In genomic region chr12:113476093-113476986, GRCh38 we compare ENCODE assay signal across 25 cellular contexts. TPM values are rescaled to one million over a fixed set of nuclear protein-coding genes. Genes with fewer than 3 reads are reported as not detected.
A peak's percentile ranks its signal among the peaks of the same experiment; 100 is the strongest.
DNase-seq lines count a peak whose midpoint lies in the region; ATAC-seq and TF ChIP-seq lines count a peak whose summit lies in the region.
"Had no signal": no experiment of that assay in that cellular context is flagged by ENCODE, and none has a peak within 500 bp of the region (broad histone marks: within the 10 kb centered on the region; RNA-seq: fewer than 3 reads in every experiment).

No MANE protein-coding gene starts in this region.

- peaks cover 3% of the 10 kb centered on the region for H3K36me3 Mint-ChIP-seq in activated CD8-positive, alpha-beta memory T cell treated with anti-CD3 and anti-CD28 coated beads, Interleukin-2, amount 10 ng/mL, durations not matched to agents 7 days and 5 days
- no peaks in the 10 kb centered on the region for H3K36me3 Mint-ChIP-seq in glutamatergic neuron (ENCODE audit: unreplicated experiment)
- H3K36me3 Mint-ChIP-seq in stimulated activated memory B cell treated with anti-CD40 and anti-IgM and Interleukin-4, amounts not matched to agents 10 μg/mL and 1 μg/mL and 100 μg/mL, for 72 hours = no peaks in the 10 kb centered on the region

- H3K36me3 ChIP-seq in ascending aorta = no peaks in the 10 kb centered on the region
- H3K36me3 ChIP-seq: adrenal gland, BLaER1, breast epithelium, MG63, uterus had no signal

- no peak overlapping the region for H3K4me3 ChIP-seq in ascending aorta
- H3K4me3 ChIP-seq: adrenal gland, BLaER1, breast epithelium, MG63, SK-N-MC, uterus had no signal

- H3K4me1 Mint-ChIP-seq in activated CD8-positive, alpha-beta memory T cell treated with anti-CD3 and anti-CD28 coated beads, Interleukin-2, amount 10 ng/mL, durations not matched to agents 7 days and 5 days = peaks cover 19% of the 10 kb centered on the region
- H3K4me1 Mint-ChIP-seq in glutamatergic neuron (ENCODE audit: low read depth, unreplicated experiment) = peaks cover 25% of the 10 kb centered on the region
- H3K4me1 Mint-ChIP-seq in stimulated activated memory B cell treated with anti-CD40 and anti-IgM and Interleukin-4, amounts not matched to agents 10 μg/mL and 1 μg/mL and 100 μg/mL, for 72 hours = peaks cover 13% of the 10 kb centered on the region

- no peak for ATAC-seq in activated CD8-positive, alpha-beta memory T cell treated with anti-CD3 and anti-CD28 coated beads, Interleukin-2, amount 10 ng/mL, durations not matched to agents 7 days and 5 days
- ATAC-seq in stimulated activated memory B cell treated with anti-CD40 and anti-IgM and Interleukin-4, amounts not matched to agents 10 μg/mL and 1 μg/mL and 100 μg/mL, for 72 hours = peak; percentile 16
- no peak for ATAC-seq in HG02678 (IDR thresholded peaks at IDR 0.05; ENCODE audit: unreplicated experiment)

- H3K4me1 ChIP-seq in ascending aorta = no peaks in the 10 kb centered on the region
- H3K4me1 ChIP-seq: adrenal gland, BLaER1, breast epithelium had no signal

- peaks cover 8% of the 10 kb centered on the region for H3K27me3 ChIP-seq in ascending aorta

- H3K4me3 Mint-ChIP-seq in activated CD8-positive, alpha-beta memory T cell treated with anti-CD3 and anti-CD28 coated beads, Interleukin-2, amount 10 ng/mL, durations not matched to agents 7 days and 5 days = no peak overlapping the region
- H3K4me3 Mint-ChIP-seq in glutamatergic neuron (ENCODE audit: unreplicated experiment) = peak overlapping the region; percentile 73
- H3K4me3 Mint-ChIP-seq in stimulated activated memory B cell treated with anti-CD40 and anti-IgM and Interleukin-4, amounts not matched to agents 10 μg/mL and 1 μg/mL and 100 μg/mL, for 72 hours = no peak overlapping the region
- H3K4me3 Mint-ChIP-seq: activated CD4-positive, alpha-beta memory T cell treated with anti-CD3 and anti-CD28 coated beads, Interleukin-2, amount 10 ng/mL, durations not matched to agents 7 days and 5 days; nephron had no signal

- H3K27ac Mint-ChIP-seq in activated CD8-positive, alpha-beta memory T cell treated with anti-CD3 and anti-CD28 coated beads, Interleukin-2, amount 10 ng/mL, durations not matched to agents 7 days and 5 days = no peak overlapping the region
- H3K27ac Mint-ChIP-seq in glutamatergic neuron (ENCODE audit: unreplicated experiment) = no peak overlapping the region
- no peak overlapping the region for H3K27ac Mint-ChIP-seq in stimulated activated memory B cell treated with anti-CD40 and anti-IgM and Interleukin-4, amounts not matched to agents 10 μg/mL and 1 μg/mL and 100 μg/mL, for 72 hours
- H3K27ac Mint-ChIP-seq: activated CD4-positive, alpha-beta memory T cell treated with anti-CD3 and anti-CD28 coated beads, Interleukin-2, amount 10 ng/mL, durations not matched to agents 7 days and 5 days; nephron; progenitor cell of endocrine pancreas had no signal

- DNase-seq in activated CD8-positive, alpha-beta memory T cell treated with anti-CD3 and anti-CD28 coated beads, Interleukin-2, amount 50 U/mL, for 48 hours = peak; percentile 46
- DNase-seq in activated CD8-positive, alpha-beta memory T cell treated with anti-CD3 and anti-CD28 coated beads, Interleukin-2, amount 10 ng/mL, durations not matched to agents 7 days and 5 days = no peak
- DNase-seq in NCI-H69 (lab: John Stamatoyannopoulos, UW) (peak; percentile 94), glutamatergic neuron (peak; percentile 34), GM13976 (ENCODE audit: low spot score) (no peak), ascending aorta (ENCODE audit: low spot score in 2 of 2) (no peak)
- DNase-seq: ACHN; activated CD4-positive, alpha-beta memory T cell treated with anti-CD3 and anti-CD28 coated beads, Interleukin-2, amount 10 ng/mL, durations not matched to agents 7 days and 5 days; activated naive CD4-positive, alpha-beta T cell; activated T-cell treated with anti-CD3 and anti-CD28 coated beads, Interleukin-2, amount 50 U/mL, for 1 hour; adrenal gland; cortex of kidney; GOT3; MG63; NCI-H1694 treated with DMSO at 0.1 percent for 48 hours; uterus had no signal

- CTCF ChIA-PET in activated CD8-positive, alpha-beta memory T cell treated with anti-CD3 and anti-CD28 coated beads, Interleukin-2, amount 10 ng/mL, durations not matched to agents 7 days and 5 days (lab: Charles Lee) = no interaction called here

- intact Hi-C loops in ascending aorta (cut with DNase I) = no loop called here

- in situ Hi-C loops in GM13976 (cut with MboI; ENCODE audit: low sequenced_read_pairs, unreplicated experiment) = no loop called here

- H3K9me3 Mint-ChIP-seq in activated CD8-positive, alpha-beta memory T cell treated with anti-CD3 and anti-CD28 coated beads, Interleukin-2, amount 10 ng/mL, durations not matched to agents 7 days and 5 days (ENCODE audit: low read depth) = peaks cover 3% of the 10 kb centered on the region
- H3K9me3 Mint-ChIP-seq in glutamatergic neuron (ENCODE audit: unreplicated experiment) = peaks cover 22% of the 10 kb centered on the region
- H3K9me3 Mint-ChIP-seq in stimulated activated memory B cell treated with anti-CD40 and anti-IgM and Interleukin-4, amounts not matched to agents 10 μg/mL and 1 μg/mL and 100 μg/mL, for 72 hours = peaks cover 3% of the 10 kb centered on the region

- TF ChIP-seq CTCF in glutamatergic neuron (IDR thresholded peaks at IDR 0.05; ENCODE audit: partially characterized antibody, unreplicated experiment) = no peak
- TF ChIP-seq CTCF in GM13976 (IDR thresholded peaks at IDR 0.05; ENCODE audit: borderline replicate concordance, control extremely low read depth, extremely low read depth, insufficient read depth, missing control alignments) = no peak
- no peak for TF ChIP-seq CTCF in ascending aorta (IDR thresholded peaks at IDR 0.05)

- no peaks in the 10 kb centered on the region for H3K9me3 ChIP-seq in ascending aorta
- H3K9me3 ChIP-seq: adrenal gland, breast epithelium, uterus had no signal

- H3K27ac ChIP-seq in ascending aorta = no peak overlapping the region
- H3K27ac ChIP-seq: adrenal gland, BLaER1, breast epithelium, SK-N-MC, uterus had no signal

- H3K27me3 Mint-ChIP-seq in activated CD8-positive, alpha-beta memory T cell treated with anti-CD3 and anti-CD28 coated beads, Interleukin-2, amount 10 ng/mL, durations not matched to agents 7 days and 5 days = peaks cover 88% of the 10 kb centered on the region
- peaks cover 55% of the 10 kb centered on the region for H3K27me3 Mint-ChIP-seq in glutamatergic neuron (ENCODE audit: unreplicated experiment)
- peaks cover 94% of the 10 kb centered on the region for H3K27me3 Mint-ChIP-seq in stimulated activated memory B cell treated with anti-CD40 and anti-IgM and Interleukin-4, amounts not matched to agents 10 μg/mL and 1 μg/mL and 100 μg/mL, for 72 hours

RNA-seq across cellular contexts. Expression of gene LHX5, which starts 4.7 kb away (rescaled TPM):
- total RNA-seq in activated CD8-positive, alpha-beta memory T cell treated with anti-CD3 and anti-CD28 coated beads, Interleukin-2, amount 10 ng/mL, durations not matched to agents 7 days and 5 days = not detected
- 3.1 TPM for total RNA-seq in glutamatergic neuron (ENCODE audit: unreplicated experiment)
- not detected for total RNA-seq in ascending aorta
- total RNA-seq: activated CD4-positive, alpha-beta memory T cell treated with anti-CD3 and anti-CD28 coated beads, Interleukin-2, amount 10 ng/mL, durations not matched to agents 7 days and 5 days; adrenal gland; breast epithelium; liver; T-helper 2 cell treated with Interferon-gamma antibody and Interleukin-4, amounts not matched to agents 100 ng/mL and 5 ng/mL, for 36 hours; uterus had no signal

RNA-seq across cellular contexts. Expression of gene SDSL, which starts 54.2 kb away (rescaled TPM):
- under 1 TPM; 0.32 to 0.45 TPM for total RNA-seq in activated CD8-positive, alpha-beta memory T cell treated with anti-CD3 and anti-CD28 coated beads, Interleukin-2, amount 10 ng/mL, durations not matched to agents 7 days and 5 days
- total RNA-seq in glutamatergic neuron (ENCODE audit: unreplicated experiment) (0.74 TPM), ascending aorta (11.0 TPM)
- total RNA-seq: activated CD4-positive, alpha-beta memory T cell treated with anti-CD3 and anti-CD28 coated beads, Interleukin-2, amount 10 ng/mL, durations not matched to agents 7 days and 5 days had no signal

Comparison
In these comparisons a context has a peak if more than half of its experiments do, and no peak if none do; other contexts are left out.
1. DNase-seq: peak in activated CD8-positive, alpha-beta memory T cell treated with anti-CD3 and anti-CD28 coated beads, Interleukin-2, amount 50 U/mL, for 48 hours (single experiment), NCI-H69 (single experiment) and glutamatergic neuron (single experiment); none in activated CD8-positive, alpha-beta memory T cell treated with anti-CD3 and anti-CD28 coated beads, Interleukin-2, amount 10 ng/mL, durations not matched to agents 7 days and 5 days (single experiment), GM13976 (single experiment) and ascending aorta (0 of 2).